19 cellular contexts compared by ENCODE assay signal in genomic region chr6:4677011-4677750, GRCh38.
"Had no signal": no experiment of that assay in that cellular context is flagged by ENCODE, and none has a peak within 500 bp of the region (broad histone marks: within the 10 kb centered on the region; RNA-seq: fewer than 3 reads in every experiment).

No MANE protein-coding gene starts in this region.

- H3K27ac ChIP-seq: coronary artery, dorsolateral prefrontal cortex, gastroesophageal sphincter, upper lobe of left lung, uterus had no signal

- H3K36me3 Mint-ChIP-seq: natural killer cell had no signal

- H3K4me3 ChIP-seq: coronary artery, dorsolateral prefrontal cortex, esophagus squamous epithelium, gastroesophageal sphincter, upper lobe of left lung, uterus had no signal

- H3K36me3 ChIP-seq: esophagus squamous epithelium, gastroesophageal sphincter, upper lobe of left lung, uterus had no signal

- H3K9me3 Mint-ChIP-seq: natural killer cell, neural crest cell had no signal

- H3K4me1 ChIP-seq: gastroesophageal sphincter, upper lobe of left lung, uterus had no signal

- H3K27ac Mint-ChIP-seq: natural killer cell had no signal

- DNase-seq: dorsolateral prefrontal cortex; effector memory CD4-positive, alpha-beta T cell; esophagus squamous epithelium; foreskin fibroblast; head of caudate nucleus; hippocampal formation; kidney glomerular epithelial cell; mammary epithelial cell; natural killer cell; posterior cingulate gyrus; right cardiac atrium; small intestine; stimulated activated CD4-positive, alpha-beta T cell treated with anti-CD3 and anti-CD28 coated beads, Interleukin-12 subunit alpha, Interleukin-12 subunit beta, amount 100 ng/mL, for 4 hours; stimulated activated naive CD4-positive, alpha-beta T cell; uterus had no signal

- H3K27me3 ChIP-seq: dorsolateral prefrontal cortex, esophagus squamous epithelium, gastroesophageal sphincter, upper lobe of left lung, uterus had no signal

- H3K4me3 Mint-ChIP-seq: natural killer cell, neural crest cell had no signal

- H3K9me3 ChIP-seq: esophagus squamous epithelium, gastroesophageal sphincter, upper lobe of left lung, uterus had no signal

- ATAC-seq: gastroesophageal sphincter, natural killer cell, right cardiac atrium had no signal
